ENCODE assay signal across 11 cellular contexts in the genomic region with DNA sequence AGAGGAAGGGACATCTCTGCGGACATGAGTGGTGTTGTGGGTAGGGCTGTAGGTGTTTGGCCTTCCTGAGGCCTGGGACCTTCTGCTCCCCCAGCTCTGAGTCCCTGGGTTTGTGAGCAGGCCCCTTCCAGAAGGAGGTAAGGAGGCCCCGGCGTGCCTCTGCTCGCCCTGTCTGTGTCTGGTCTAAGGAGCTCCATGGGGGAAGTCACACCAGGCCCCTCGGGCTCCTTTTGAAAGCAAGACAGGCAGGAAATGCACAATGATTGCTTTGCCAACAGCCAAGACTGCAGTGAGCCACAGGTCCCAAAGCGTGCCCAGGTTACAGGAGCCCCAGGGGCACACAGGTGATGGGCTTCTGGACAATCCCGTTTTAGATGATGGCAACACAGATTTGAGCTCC.
DNase-seq lines count a peak whose midpoint lies in the region; ATAC-seq and TF ChIP-seq lines count a peak whose summit lies in the region.
"Had no signal": no experiment of that assay in that cellular context is flagged by ENCODE, and none has a peak within 500 bp of the region (broad histone marks: within the 10 kb centered on the region; RNA-seq: fewer than 3 reads in every experiment).

No MANE protein-coding gene starts in this region.

- H3K4me3 ChIP-seq in mammary epithelial cell (replicated peaks in 1 of 3; ENCODE audit: insufficient read depth in 1 of 3, low read depth in 2 of 3, low read length in 3 of 3) (no peak overlapping the region), lower lobe of right lung (no peak overlapping the region), mesendoderm (ENCODE audit: low read length) (no peak overlapping the region)
- H3K4me3 ChIP-seq: SK-N-MC had no signal

- H3K9me3 ChIP-seq in mammary epithelial cell (replicated peaks; ENCODE audit: insufficient read depth, low read length) = no peaks in the 10 kb centered on the region
- no peaks in the 10 kb centered on the region for H3K9me3 ChIP-seq in lower lobe of right lung

- BruUV-seq in mammary epithelial cell (replicated peaks; lab: Mats Ljungman, UMichigan) = no TSS peak

- peaks cover 37% of the 10 kb centered on the region for H3K4me1 ChIP-seq in mammary epithelial cell (ENCODE audit: insufficient read depth, low read length)
- peaks cover 79% of the 10 kb centered on the region for H3K4me1 ChIP-seq in lower lobe of right lung
- H3K4me1 ChIP-seq in mesendoderm (ENCODE audit: control insufficient read depth, low read depth, low read length) = peaks cover 5% of the 10 kb centered on the region

- peaks cover 50 to 73% (median 58%) of the 10 kb centered on the region in 3 donors for H3K4me1 Mint-ChIP-seq in IgD-negative memory B cell

- no peak overlapping the region for H4K8ac ChIP-seq in mesendoderm (ENCODE audit: low read depth, low read length)

- in situ Hi-C loops in mammary epithelial cell (cut with MboI; ENCODE audit: low sequenced_read_pairs in 2 of 2) = no loop called here

- H3K27me3 ChIP-seq in mammary epithelial cell (ENCODE audit: insufficient read depth, low read length) (no peaks in the 10 kb centered on the region), lower lobe of right lung (ENCODE audit: low read depth) (no peaks in the 10 kb centered on the region), mesendoderm (ENCODE audit: insufficient read depth, low read length, poor library complexity) (no peaks in the 10 kb centered on the region)

- no peak overlapping the region for H2AK5ac ChIP-seq in mesendoderm (ENCODE audit: low read length)

- H3K9me3 Mint-ChIP-seq in IgD-negative memory B cell = no peaks in the 10 kb centered on the region

- H3K18ac ChIP-seq in mesendoderm (ENCODE audit: low read length) = no peak overlapping the region

- no peak overlapping the region for H3K4ac ChIP-seq in mesendoderm (ENCODE audit: low read depth, low read length)

- H3K4me2 ChIP-seq in mammary epithelial cell (ENCODE audit: insufficient read depth, low read depth, low read length) (peak overlapping the region; percentile 49), mesendoderm (ENCODE audit: low read length) (no peak overlapping the region)

- WGBS in mammary epithelial cell (ENCODE audit: low coverage, missing lambda C conversion rate) = 13% methylated on average over 7 of the region's 7 CpGs
- WGBS in mesendoderm (ENCODE audit: extremely low coverage, insufficient coverage, low lambda C conversion rate) = no CpG with 5 or more reads among the region's 7 CpGs

- H4K5ac ChIP-seq in mesendoderm (ENCODE audit: low read length) = no peak overlapping the region

- H3K23ac ChIP-seq in mesendoderm (ENCODE audit: low read length) = no peak overlapping the region

- H2BK15ac ChIP-seq in mesendoderm (replicated peaks; ENCODE audit: low read depth) = no peak overlapping the region

- H3K27ac ChIP-seq in mammary epithelial cell (ENCODE audit: insufficient read depth, low read depth, low read length) (peak overlapping the region; percentile 65), lower lobe of right lung (peak overlapping the region; percentile 72), substantia nigra (ENCODE audit: low read depth, low read length, poor library complexity, severe bottlenecking) (peak overlapping the region; percentile 98), mesendoderm (ENCODE audit: low read depth, low read length) (no peak overlapping the region)
- H3K27ac ChIP-seq: SK-N-MC had no signal

- H4K20me1 ChIP-seq in mammary epithelial cell (ENCODE audit: insufficient read depth, low read length) = no peaks in the 10 kb centered on the region

- peaks cover 6% of the 10 kb centered on the region for H3K36me3 Mint-ChIP-seq in IgD-negative memory B cell

- H3K27ac Mint-ChIP-seq in IgD-negative memory B cell = peak overlapping the region; percentile 5 to 84 (median 76)

- ATAC-seq in lower lobe of right lung = peak in 1 of 2 donors; percentile 1
- no peak for ATAC-seq in GM19455 (IDR thresholded peaks at IDR 0.05; ENCODE audit: unreplicated experiment)

- no peak overlapping the region for H3K4me3 Mint-ChIP-seq in IgD-negative memory B cell

- no peak for TF ChIP-seq CTCF in mammary epithelial cell (conservative IDR thresholded peaks at IDR 0.05 in 1 of 2, IDR thresholded peaks at IDR 0.05 in 1 of 2; ENCODE audit: extremely low read depth in 1 of 2, insufficient read depth in 1 of 2, low read depth in 1 of 2, low read length in 2 of 2)
- no peak for TF ChIP-seq CTCF in lower lobe of right lung (IDR thresholded peaks at IDR 0.05)

- peak overlapping the region; percentile 74 for H2AFZ ChIP-seq in mammary epithelial cell (ENCODE audit: low read depth, low read length)

- CTCF ChIA-PET in mammary epithelial cell (lab: Charles Lee; ENCODE audit: low non-redundant PET) = no interaction called here

- H3K79me1 ChIP-seq in mesendoderm (ENCODE audit: low read length) = peaks cover 3% of the 10 kb centered on the region

- peak; percentile 70 for DNase-seq in mammary epithelial cell
- no peak for DNase-seq in lower lobe of right lung
- no peak for DNase-seq in substantia nigra (lab: John Stamatoyannopoulos, UW)
- DNase-seq in SKM-1 treated with dmso at 0.1 percent for 144 hours (lab: John Stamatoyannopoulos, UW; ENCODE audit: unreplicated experiment) = no peak
- no peak for DNase-seq in mesendoderm
- DNase-seq: activated T-cell treated with anti-CD3 and anti-CD28 coated beads, Interleukin-2, amount 50 U/mL, for 48 hours; aorta; NCI-H748 treated with DMSO at 0.1 percent for 48 hours had no signal

- dilution Hi-C loops in mammary epithelial cell (cut with HindIII; ENCODE audit: low sequenced_read_pairs) = no loop called here

- H3K36me3 ChIP-seq in mammary epithelial cell (ENCODE audit: insufficient read depth, low read length) (peaks cover 2% of the 10 kb centered on the region), lower lobe of right lung (no peaks in the 10 kb centered on the region), mesendoderm (ENCODE audit: control insufficient read depth, insufficient read depth, low read length) (no peaks in the 10 kb centered on the region)

- no peaks in the 10 kb centered on the region for H3K27me3 Mint-ChIP-seq in IgD-negative memory B cell

- intact Hi-C loops in mammary epithelial cell (cut with micrococcal nuclease) (no loop called here), lower lobe of right lung (cut with DNase I) (no loop called here)

- H3K79me2 ChIP-seq in mammary epithelial cell (ENCODE audit: insufficient read depth, low read length) (peaks cover 53% of the 10 kb centered on the region), mesendoderm (ENCODE audit: control insufficient read depth, insufficient read depth, low read length) (no peaks in the 10 kb centered on the region)

- H3K9ac ChIP-seq in mammary epithelial cell (ENCODE audit: insufficient read depth, low read length) (peak overlapping the region; percentile 14), mesendoderm (ENCODE audit: low read length) (no peak overlapping the region)

- no peak overlapping the region for H2BK120ac ChIP-seq in mesendoderm (ENCODE audit: low read depth, low read length)

- no peak overlapping the region for H2BK5ac ChIP-seq in mesendoderm (ENCODE audit: low read length)

- H3K56ac ChIP-seq in mesendoderm (ENCODE audit: low read length) = no peak overlapping the region
